In the genomic region with DNA sequence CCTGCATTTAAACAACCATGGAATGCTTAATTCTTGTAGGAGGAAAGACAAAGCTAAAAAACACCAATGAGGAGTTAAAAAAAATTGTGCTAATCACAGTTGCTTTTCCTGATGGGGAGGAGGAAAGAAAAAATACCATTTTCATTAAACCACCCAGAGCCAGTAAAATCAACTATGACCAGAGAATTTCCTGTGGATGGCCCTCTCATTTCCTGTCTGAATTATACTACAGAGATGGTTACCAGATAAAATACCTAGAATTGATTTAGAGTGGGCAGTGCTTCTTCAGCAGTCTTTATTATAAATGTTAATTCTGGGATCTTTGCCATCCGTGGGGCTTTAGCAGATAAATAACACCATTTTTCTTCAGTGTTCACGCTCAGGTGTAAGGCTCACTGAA, we compare ENCODE assay signal across 29 cellular contexts. TPM values are rescaled to one million over a fixed set of nuclear protein-coding genes. Genes with fewer than 3 reads are reported as not detected.
"Had no signal": no experiment of that assay in that cellular context is flagged by ENCODE, and none has a peak within 500 bp of the region (broad histone marks: within the 10 kb centered on the region; RNA-seq: fewer than 3 reads in every experiment).

No MANE protein-coding gene starts in this region.

- H3K9me3 Mint-ChIP-seq: nephron progenitor cell; stimulated activated memory B cell treated with anti-CD40 and anti-IgM and Interleukin-4, amounts not matched to agents 10 μg/mL and 1 μg/mL and 100 μg/mL, for 72 hours had no signal

- H3K27ac ChIP-seq: colonic mucosa, epithelial cell of prostate, esophagus squamous epithelium, foreskin keratinocyte, neutrophil, spleen, tibial artery, upper lobe of left lung, uterus had no signal

- H3K4me3 ChIP-seq: colonic mucosa, esophagus squamous epithelium, lung, spleen, tibial artery, upper lobe of left lung, uterus had no signal

- H3K36me3 ChIP-seq: colonic mucosa, esophagus squamous epithelium, neutrophil, spleen, tibial artery, upper lobe of left lung, uterus had no signal

- H3K36me3 Mint-ChIP-seq: immature natural killer cell; stimulated activated memory B cell treated with anti-CD40 and anti-IgM and Interleukin-4, amounts not matched to agents 10 μg/mL and 1 μg/mL and 100 μg/mL, for 72 hours had no signal

- DNase-seq: colonic mucosa; effector memory CD4-positive, alpha-beta T cell; esophagus squamous epithelium; foreskin keratinocyte; immature natural killer cell; kidney; left cardiac atrium; left ventricle myocardium superior; mesendoderm; naive B cell; nephron progenitor cell; posterior cingulate gyrus; spleen; stimulated activated CD4-positive, alpha-beta T cell treated with anti-CD3 and anti-CD28 coated beads, Interleukin-15, amount 100 ng/mL, for 24 hours; stimulated activated CD4-positive, alpha-beta T cell treated with anti-CD3 and anti-CD28 coated beads, Interleukin-1b, Interleukin-23, amount 100 ng/mL, for 48 hours; stimulated activated CD4-positive, alpha-beta T cell treated with anti-CD3 and anti-CD28 coated beads, Interleukin-4, amount 100 ng/mL, for 24 hours; tibial artery; upper lobe of left lung; uterus had no signal

- H3K4me3 Mint-ChIP-seq: immature natural killer cell; naive B cell; nephron progenitor cell; stimulated activated memory B cell treated with anti-CD40 and anti-IgM and Interleukin-4, amounts not matched to agents 10 μg/mL and 1 μg/mL and 100 μg/mL, for 72 hours; stimulated activated naive CD8-positive, alpha-beta T cell treated with anti-CD3 and anti-CD28 coated beads, Interleukin-15, Interleukin-2, amounts not matched to agents 100 ng/mL and 50 ng/mL, for 24 hours had no signal

- H3K27ac Mint-ChIP-seq: immature natural killer cell; naive B cell; nephron progenitor cell; stimulated activated memory B cell treated with anti-CD40 and anti-IgM and Interleukin-4, amounts not matched to agents 10 μg/mL and 1 μg/mL and 100 μg/mL, for 72 hours; stimulated activated naive CD8-positive, alpha-beta T cell treated with anti-CD3 and anti-CD28 coated beads, Interleukin-15, Interleukin-2, amounts not matched to agents 100 ng/mL and 50 ng/mL, for 24 hours had no signal

- H3K27me3 ChIP-seq: colonic mucosa, esophagus squamous epithelium, foreskin keratinocyte, neutrophil, spleen, tibial artery, upper lobe of left lung, uterus had no signal

- H3K27me3 Mint-ChIP-seq: stimulated activated naive CD8-positive, alpha-beta T cell treated with anti-CD3 and anti-CD28 coated beads, Interleukin-15, Interleukin-2, amounts not matched to agents 100 ng/mL and 50 ng/mL, for 24 hours had no signal

- H3K9me3 ChIP-seq: colonic mucosa, esophagus squamous epithelium, neutrophil, tibial artery, upper lobe of left lung, uterus had no signal

- H3K4me1 Mint-ChIP-seq: nephron progenitor cell had no signal

- H3K4me1 ChIP-seq: colonic mucosa, esophagus squamous epithelium, foreskin keratinocyte, spleen, tibial artery, upper lobe of left lung, uterus had no signal

RNA-seq across cellular contexts. Expression of a gene that starts 38.0 kb away (rescaled TPM):
- total RNA-seq: esophagus squamous epithelium, foreskin keratinocyte, kidney, left cardiac atrium, left ventricle myocardium superior, lung, osteocyte, pulmonary artery endothelial cell, sciatic nerve, skeletal muscle tissue, spleen, temporal lobe, upper lobe of left lung, uterus had no signal
